In genomic region chr9:111637421-111637950, GRCh38 we compare ENCODE assay signal across 23 cellular contexts. TPM values are rescaled to one million over a fixed set of nuclear protein-coding genes. Genes with fewer than 3 reads are reported as not detected.
"Had no signal": no experiment of that assay in that cellular context is flagged by ENCODE, and none has a peak within 500 bp of the region (broad histone marks: within the 10 kb centered on the region; RNA-seq: fewer than 3 reads in every experiment).

No MANE protein-coding gene starts in this region.

- H3K9me3 ChIP-seq: left ventricle myocardium inferior, neutrophil, spleen, suprapubic skin, thoracic aorta, tibial artery, uterus had no signal

- H3K36me3 ChIP-seq: left ventricle myocardium inferior, neural progenitor cell, neutrophil, spleen, suprapubic skin, thoracic aorta, tibial artery, uterus had no signal

- FAIRE-seq: kidney had no signal

- H2AFZ ChIP-seq: neural progenitor cell had no signal

- H3K4me3 ChIP-seq: left ventricle myocardium inferior, lung, neural progenitor cell, skin epidermis, spleen, suprapubic skin, thoracic aorta, tibial artery, uterus had no signal

- H3K9ac ChIP-seq: neural progenitor cell had no signal

- DNase-seq: hippocampal formation; kidney; left ventricle myocardium inferior; mesendoderm; naive B cell; natural killer cell; nephron progenitor cell; occipital lobe; retina; right cardiac atrium; spleen; stimulated activated CD4-positive, alpha-beta T cell treated with anti-CD3 and anti-CD28 coated beads, Interleukin-4, amount 100 ng/mL, for 24 hours; stimulated activated naive CD4-positive, alpha-beta T cell; tibial artery; uterus had no signal

- H3K27ac ChIP-seq: left ventricle myocardium inferior, neural progenitor cell, neutrophil, skin epidermis, spleen, suprapubic skin, thoracic aorta, tibial artery, uterus had no signal

- H3K27me3 ChIP-seq: neural progenitor cell, neutrophil, spleen, suprapubic skin, tibial artery, uterus had no signal

- H3K4me1 ChIP-seq: uterus had no signal

- ATAC-seq: natural killer cell; right cardiac atrium; sciatic nerve; stimulated activated effector memory CD8-positive, alpha-beta T cell treated with anti-CD3 and anti-CD28 coated beads, Interleukin-12 subunit alpha, Interleukin-12 subunit beta, amount 100 ng/mL, for 72 hours had no signal

- H3K4me2 ChIP-seq: neural progenitor cell had no signal

RNA-seq across cellular contexts. Expression of gene PTGR1, which starts 38.0 kb away (rescaled TPM):
- total RNA-seq: natural killer cell had no signal
